In genomic region chr21:26501622-26502021, GRCh38 we compare ENCODE assay signal across 28 cellular contexts.
"Had no signal": no experiment of that assay in that cellular context is flagged by ENCODE, and none has a peak within 500 bp of the region (broad histone marks: within the 10 kb centered on the region; RNA-seq: fewer than 3 reads in every experiment).

No MANE protein-coding gene starts in this region.

- H3K36me3 ChIP-seq: brain microvascular endothelial cell, gastrocnemius medialis, heart left ventricle, WERI-Rb-1 had no signal

- H3K4me1 ChIP-seq: gastrocnemius medialis, heart left ventricle had no signal

- ATAC-seq: activated CD4-positive, CD25-positive, alpha-beta regulatory T cell treated with anti-CD3 and anti-CD28 coated beads, Interleukin-2, amount 50 U/mL, for 24 hours; activated CD8-positive, alpha-beta T cell treated with anti-CD3 and anti-CD28 coated beads for 36 hours; activated T-cell treated with anti-CD3 and anti-CD28 coated beads, Interleukin-2, amount 50 U/mL, for 4 hours; activated T-helper 17 cell treated with anti-CD3 and anti-CD28 coated beads, Interleukin-2, amount 50 U/mL, for 72 hours; esophagus mucosa; gastrocnemius medialis; heart left ventricle; T-helper 17 cell had no signal

- H3K27ac ChIP-seq: brain microvascular endothelial cell, coronary artery, dorsolateral prefrontal cortex, gastrocnemius medialis, heart left ventricle, WERI-Rb-1 had no signal

- H3K4me3 ChIP-seq: coronary artery, dorsolateral prefrontal cortex, gastrocnemius medialis, heart left ventricle had no signal

- H3K27me3 ChIP-seq: brain microvascular endothelial cell, dorsolateral prefrontal cortex, gastrocnemius medialis, heart left ventricle had no signal

- DNase-seq: activated B cell treated with CpG ODN at 0.5 μM for 24 hours; activated CD4-positive, alpha-beta T cell treated with anti-CD3 and anti-CD28 coated beads for 48 hours; activated CD4-positive, alpha-beta T cell treated with anti-CD3 and anti-CD28 coated beads, Interleukin-2, amount 50 U/mL, for 1 hour; activated CD4-positive, alpha-beta T cell treated with anti-CD3 and anti-CD28 coated beads, Interleukin-2, amount 50 U/mL, for 48 hours; activated CD8-positive, alpha-beta memory T cell treated with anti-CD3 and anti-CD28 coated beads for 24 hours; activated CD8-positive, alpha-beta T cell treated with anti-CD3 and anti-CD28 coated beads for 36 hours; activated effector memory CD4-positive, alpha-beta T cell treated with Interleukin-2 at 50 U/mL for 16 hours; activated gamma-delta T cell treated with Interleukin-2 at 50 U/mL for 16 hours; activated naive CD4-positive, alpha-beta T cell treated with anti-CD3 and anti-CD28 coated beads, Interleukin-2, amount 50 U/mL, for 16 hours; activated naive CD4-positive, alpha-beta T cell treated with Interleukin-2 at 50 U/mL for 16 hours; activated T-cell treated with anti-CD3 and anti-CD28 coated beads, Interleukin-2, amount 50 U/mL, for 4 hours; amniotic stem cell; anterior cingulate cortex; brain microvascular endothelial cell; dorsolateral prefrontal cortex; effector memory CD4-positive, alpha-beta T cell; endodermal cell; foreskin fibroblast; gastrocnemius medialis; glutamatergic neuron; heart left ventricle; T-helper 17 cell; T1000; WERI-Rb-1 had no signal

- H3K9me3 ChIP-seq: gastrocnemius medialis, heart left ventricle had no signal
